ENCODE assay signal across 9 cellular contexts in genomic region chr5:44870430-44870829, GRCh38.
"Had no signal": no experiment of that assay in that cellular context is flagged by ENCODE, and none has a peak within 500 bp of the region (broad histone marks: within the 10 kb centered on the region; RNA-seq: fewer than 3 reads in every experiment).

No MANE protein-coding gene starts in this region.

- H3K4me1 ChIP-seq: HAP-1 had no signal

- H3K27ac ChIP-seq: GM23248, KMS-11 had no signal

- H2AFZ ChIP-seq: GM23248 had no signal

- DNase-seq: GM23248, GOT3, H7, HFFc6, KBM-7 had no signal

- H3K4me3 ChIP-seq: GM23248, HAP-1 had no signal

- ATAC-seq: HCT116 had no signal

- H3K36me3 ChIP-seq: HAP-1 had no signal

- H3K9me3 ChIP-seq: HAP-1 had no signal

- FAIRE-seq: HTR-8/SVneo had no signal

- H3K9ac ChIP-seq: GM23248, KMS-11 had no signal

- H3K4me2 ChIP-seq: KMS-11 had no signal
